In genomic region chr13:110589991-110590390, GRCh38 we compare ENCODE assay signal across 2 cellular contexts.
TF ChIP-seq lines count a peak whose summit lies in the region.

No MANE protein-coding gene starts in this region.

TF ChIP-seq in HepG2, 621 proteins besides CTCF, POLR2A, EP300 and RAD21:
- TF ChIP-seq TIGD3 (CRISPR knock-in tag; IDR thresholded peaks at IDR 0.05; ENCODE audit: borderline replicate concordance), result no peak
- TF ChIP-seq TEAD3 (CRISPR knock-in tag; optimal IDR thresholded peaks at IDR 0.05; ENCODE audit: borderline replicate concordance), result peak; percentile 33

TF ChIP-seq in H1, 55 proteins besides CTCF, POLR2A, EP300 and RAD21:
- TF ChIP-seq GABPA (IDR thresholded peaks at IDR 0.05; ENCODE audit: borderline replicate concordance, insufficient read depth, low read length), result no peak
- TF ChIP-seq KDM1A (IDR thresholded peaks at IDR 0.05; ENCODE audit: borderline replicate concordance, low read length), result no peak
- no peak for TF ChIP-seq EGR1 (IDR thresholded peaks at IDR 0.05; ENCODE audit: borderline replicate concordance, low read depth, low read length)
- no peak for TF ChIP-seq POLR2AphosphoS5 (IDR thresholded peaks at IDR 0.05; ENCODE audit: low read depth, low read length)
- no peak for TF ChIP-seq HDAC2 (IDR thresholded peaks at IDR 0.05; ENCODE audit: borderline replicate concordance in 1 of 2, low read depth in 2 of 2, low read length in 2 of 2)
- TF ChIP-seq JUND (IDR thresholded peaks at IDR 0.05; ENCODE audit: low read length), result no peak
- no peak for TF ChIP-seq SIN3A (conservative IDR thresholded peaks at IDR 0.05 in 1 of 2, IDR thresholded peaks at IDR 0.05 in 1 of 2; ENCODE audit: low read depth in 1 of 2, low read length in 2 of 2)
- no peak for TF ChIP-seq TBP (IDR thresholded peaks at IDR 0.05; ENCODE audit: low read depth, low read length)
- TF ChIP-seq EZH2 (IDR thresholded peaks at IDR 0.05; ENCODE audit: low read depth, low read length, severe bottlenecking), result no peak
